In the genomic region with DNA sequence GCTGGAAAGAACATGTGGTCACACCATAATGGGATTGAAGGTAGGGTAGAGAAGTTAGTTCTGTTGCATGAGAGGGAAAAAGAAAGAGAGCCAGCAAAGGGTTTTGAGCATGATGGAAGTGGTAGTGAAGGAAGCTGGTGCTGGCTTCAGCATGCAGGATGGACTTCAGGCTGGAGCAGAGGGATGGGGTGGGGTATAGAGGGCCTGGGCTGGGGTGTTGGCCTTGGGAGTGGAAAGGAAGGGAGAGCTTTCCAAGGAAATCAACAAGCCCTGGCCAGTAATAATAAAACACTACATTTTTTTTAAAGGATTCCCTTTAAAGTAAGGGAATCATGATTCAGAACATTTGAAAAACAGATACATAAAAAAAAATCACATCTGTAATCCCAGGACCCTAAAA, we compare ENCODE assay signal across 22 cellular contexts.
"Had no signal": no experiment of that assay in that cellular context is flagged by ENCODE, and none has a peak within 500 bp of the region (broad histone marks: within the 10 kb centered on the region; RNA-seq: fewer than 3 reads in every experiment).

No MANE protein-coding gene starts in this region.

- DNase-seq: activated B cell treated with CpG ODN at 0.5 μM for 24 hours; activated CD4-positive, alpha-beta T cell treated with anti-CD3 and anti-CD28 coated beads, Interleukin-2, amount 50 U/mL, for 1 hour; activated CD8-positive, alpha-beta T cell treated with anti-CD3 and anti-CD28 coated beads for 36 hours; activated gamma-delta T cell treated with Interleukin-2 at 50 U/mL for 16 hours; activated naive CD4-positive, alpha-beta T cell treated with anti-CD3 and anti-CD28 coated beads, Interleukin-2, amount 50 U/mL, for 16 hours; activated T-cell treated with anti-CD3 and anti-CD28 coated beads, Interleukin-2, amount 50 U/mL, for 4 hours; amniotic stem cell; central memory CD4-positive, alpha-beta T cell; endodermal cell; esophagus squamous epithelium; mucosa of descending colon; stimulated activated CD4-positive, alpha-beta T cell treated with anti-CD3 and anti-CD28 coated beads, Interleukin-1b, Interleukin-23, amount 100 ng/mL, for 48 hours; stimulated activated CD4-positive, alpha-beta T cell treated with anti-CD3 and anti-CD28 coated beads, Interleukin-4, amount 100 ng/mL, for 4 hours; stimulated activated CD8-positive, alpha-beta memory T cell treated with anti-CD3 and anti-CD28 coated beads, Interleukin-4, amount 100 ng/mL, for 48 hours; stimulated activated naive CD8-positive, alpha-beta T cell treated with anti-CD3 and anti-CD28 coated beads, Interleukin-15, amount 100 ng/mL, for 72 hours; T-helper 1 cell had no signal

- H3K27me3 ChIP-seq: esophagus squamous epithelium, suprapubic skin, tibial nerve had no signal

- H3K27ac ChIP-seq: esophagus squamous epithelium, neutrophil, suprapubic skin had no signal

- H3K4me2 ChIP-seq: smooth muscle cell had no signal

- H3K4me3 ChIP-seq: esophagus squamous epithelium, mucosa of descending colon, smooth muscle cell, suprapubic skin, tibial nerve had no signal

- H3K36me3 ChIP-seq: neutrophil, suprapubic skin had no signal

- H3K9me3 ChIP-seq: esophagus squamous epithelium, mucosa of descending colon, neutrophil, suprapubic skin, tibial nerve had no signal

- ATAC-seq: activated CD8-positive, alpha-beta T cell treated with anti-CD3 and anti-CD28 coated beads for 36 hours; activated T-cell treated with anti-CD3 and anti-CD28 coated beads, Interleukin-2, amount 50 U/mL, for 4 hours; activated T-helper 17 cell treated with anti-CD3 and anti-CD28 coated beads, Interleukin-2, amount 50 U/mL, for 72 hours; mucosa of descending colon; stimulated activated memory B cell treated with anti-CD40 and anti-IgM and Interleukin-4, amounts not matched to agents 10 μg/mL and 1 μg/mL and 100 μg/mL, for 72 hours; stimulated activated naive CD8-positive, alpha-beta T cell treated with anti-CD3 and anti-CD28 coated beads, Interleukin-15, amount 100 ng/mL, for 72 hours had no signal
